1 cellular context compared by ENCODE assay signal in the genomic region with DNA sequence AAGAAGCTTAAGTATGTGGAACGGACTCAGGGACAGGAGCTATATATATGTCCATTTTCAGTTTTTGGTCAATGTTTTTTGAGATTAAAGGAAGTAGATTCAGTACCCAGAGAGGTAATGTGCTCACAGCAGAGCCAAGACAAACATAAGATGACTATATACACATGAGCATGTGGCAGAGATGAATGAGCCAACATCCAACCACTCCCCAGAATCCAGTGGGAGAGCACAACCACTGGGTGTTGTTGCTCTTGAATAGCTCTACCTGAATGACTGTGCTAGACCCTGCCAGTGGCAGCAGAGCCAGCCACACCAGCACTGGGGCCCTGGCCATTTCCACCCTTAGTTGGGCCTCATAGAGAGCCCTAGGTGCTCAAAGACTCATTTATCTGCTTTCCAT.
TF ChIP-seq lines count a peak whose summit lies in the region.

No MANE protein-coding gene starts in this region.

TF ChIP-seq in GM23338, 12 proteins besides CTCF, POLR2A, EP300 and RAD21:
- TF ChIP-seq JUNB (IDR thresholded peaks at IDR 0.05; ENCODE audit: unreplicated experiment) = no peak
- TF ChIP-seq EZH2phosphoT487 (IDR thresholded peaks at IDR 0.05; ENCODE audit: unreplicated experiment) = no peak
- no peak for TF ChIP-seq STAT1 (IDR thresholded peaks at IDR 0.05; ENCODE audit: unreplicated experiment)
- TF ChIP-seq CREB1 (CRISPR knock-in tag; IDR thresholded peaks at IDR 0.05; ENCODE audit: low read depth) = no peak
- TF ChIP-seq, protein P1, sequence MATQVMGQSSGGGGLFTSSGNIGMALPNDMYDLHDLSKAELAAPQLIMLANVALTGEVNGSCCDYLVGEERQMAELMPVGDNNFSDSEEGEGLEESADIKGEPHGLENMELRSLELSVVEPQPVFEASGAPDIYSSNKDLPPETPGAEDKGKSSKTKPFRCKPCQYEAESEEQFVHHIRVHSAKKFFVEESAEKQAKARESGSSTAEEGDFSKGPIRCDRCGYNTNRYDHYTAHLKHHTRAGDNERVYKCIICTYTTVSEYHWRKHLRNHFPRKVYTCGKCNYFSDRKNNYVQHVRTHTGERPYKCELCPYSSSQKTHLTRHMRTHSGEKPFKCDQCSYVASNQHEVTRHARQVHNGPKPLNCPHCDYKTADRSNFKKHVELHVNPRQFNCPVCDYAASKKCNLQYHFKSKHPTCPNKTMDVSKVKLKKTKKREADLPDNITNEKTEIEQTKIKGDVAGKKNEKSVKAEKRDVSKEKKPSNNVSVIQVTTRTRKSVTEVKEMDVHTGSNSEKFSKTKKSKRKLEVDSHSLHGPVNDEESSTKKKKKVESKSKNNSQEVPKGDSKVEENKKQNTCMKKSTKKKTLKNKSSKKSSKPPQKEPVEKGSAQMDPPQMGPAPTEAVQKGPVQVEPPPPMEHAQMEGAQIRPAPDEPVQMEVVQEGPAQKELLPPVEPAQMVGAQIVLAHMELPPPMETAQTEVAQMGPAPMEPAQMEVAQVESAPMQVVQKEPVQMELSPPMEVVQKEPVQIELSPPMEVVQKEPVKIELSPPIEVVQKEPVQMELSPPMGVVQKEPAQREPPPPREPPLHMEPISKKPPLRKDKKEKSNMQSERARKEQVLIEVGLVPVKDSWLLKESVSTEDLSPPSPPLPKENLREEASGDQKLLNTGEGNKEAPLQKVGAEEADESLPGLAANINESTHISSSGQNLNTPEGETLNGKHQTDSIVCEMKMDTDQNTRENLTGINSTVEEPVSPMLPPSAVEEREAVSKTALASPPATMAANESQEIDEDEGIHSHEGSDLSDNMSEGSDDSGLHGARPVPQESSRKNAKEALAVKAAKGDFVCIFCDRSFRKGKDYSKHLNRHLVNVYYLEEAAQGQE (IDR thresholded peaks at IDR 0.05; ENCODE audit: unreplicated experiment) = no peak
- TF ChIP-seq, protein P2, sequence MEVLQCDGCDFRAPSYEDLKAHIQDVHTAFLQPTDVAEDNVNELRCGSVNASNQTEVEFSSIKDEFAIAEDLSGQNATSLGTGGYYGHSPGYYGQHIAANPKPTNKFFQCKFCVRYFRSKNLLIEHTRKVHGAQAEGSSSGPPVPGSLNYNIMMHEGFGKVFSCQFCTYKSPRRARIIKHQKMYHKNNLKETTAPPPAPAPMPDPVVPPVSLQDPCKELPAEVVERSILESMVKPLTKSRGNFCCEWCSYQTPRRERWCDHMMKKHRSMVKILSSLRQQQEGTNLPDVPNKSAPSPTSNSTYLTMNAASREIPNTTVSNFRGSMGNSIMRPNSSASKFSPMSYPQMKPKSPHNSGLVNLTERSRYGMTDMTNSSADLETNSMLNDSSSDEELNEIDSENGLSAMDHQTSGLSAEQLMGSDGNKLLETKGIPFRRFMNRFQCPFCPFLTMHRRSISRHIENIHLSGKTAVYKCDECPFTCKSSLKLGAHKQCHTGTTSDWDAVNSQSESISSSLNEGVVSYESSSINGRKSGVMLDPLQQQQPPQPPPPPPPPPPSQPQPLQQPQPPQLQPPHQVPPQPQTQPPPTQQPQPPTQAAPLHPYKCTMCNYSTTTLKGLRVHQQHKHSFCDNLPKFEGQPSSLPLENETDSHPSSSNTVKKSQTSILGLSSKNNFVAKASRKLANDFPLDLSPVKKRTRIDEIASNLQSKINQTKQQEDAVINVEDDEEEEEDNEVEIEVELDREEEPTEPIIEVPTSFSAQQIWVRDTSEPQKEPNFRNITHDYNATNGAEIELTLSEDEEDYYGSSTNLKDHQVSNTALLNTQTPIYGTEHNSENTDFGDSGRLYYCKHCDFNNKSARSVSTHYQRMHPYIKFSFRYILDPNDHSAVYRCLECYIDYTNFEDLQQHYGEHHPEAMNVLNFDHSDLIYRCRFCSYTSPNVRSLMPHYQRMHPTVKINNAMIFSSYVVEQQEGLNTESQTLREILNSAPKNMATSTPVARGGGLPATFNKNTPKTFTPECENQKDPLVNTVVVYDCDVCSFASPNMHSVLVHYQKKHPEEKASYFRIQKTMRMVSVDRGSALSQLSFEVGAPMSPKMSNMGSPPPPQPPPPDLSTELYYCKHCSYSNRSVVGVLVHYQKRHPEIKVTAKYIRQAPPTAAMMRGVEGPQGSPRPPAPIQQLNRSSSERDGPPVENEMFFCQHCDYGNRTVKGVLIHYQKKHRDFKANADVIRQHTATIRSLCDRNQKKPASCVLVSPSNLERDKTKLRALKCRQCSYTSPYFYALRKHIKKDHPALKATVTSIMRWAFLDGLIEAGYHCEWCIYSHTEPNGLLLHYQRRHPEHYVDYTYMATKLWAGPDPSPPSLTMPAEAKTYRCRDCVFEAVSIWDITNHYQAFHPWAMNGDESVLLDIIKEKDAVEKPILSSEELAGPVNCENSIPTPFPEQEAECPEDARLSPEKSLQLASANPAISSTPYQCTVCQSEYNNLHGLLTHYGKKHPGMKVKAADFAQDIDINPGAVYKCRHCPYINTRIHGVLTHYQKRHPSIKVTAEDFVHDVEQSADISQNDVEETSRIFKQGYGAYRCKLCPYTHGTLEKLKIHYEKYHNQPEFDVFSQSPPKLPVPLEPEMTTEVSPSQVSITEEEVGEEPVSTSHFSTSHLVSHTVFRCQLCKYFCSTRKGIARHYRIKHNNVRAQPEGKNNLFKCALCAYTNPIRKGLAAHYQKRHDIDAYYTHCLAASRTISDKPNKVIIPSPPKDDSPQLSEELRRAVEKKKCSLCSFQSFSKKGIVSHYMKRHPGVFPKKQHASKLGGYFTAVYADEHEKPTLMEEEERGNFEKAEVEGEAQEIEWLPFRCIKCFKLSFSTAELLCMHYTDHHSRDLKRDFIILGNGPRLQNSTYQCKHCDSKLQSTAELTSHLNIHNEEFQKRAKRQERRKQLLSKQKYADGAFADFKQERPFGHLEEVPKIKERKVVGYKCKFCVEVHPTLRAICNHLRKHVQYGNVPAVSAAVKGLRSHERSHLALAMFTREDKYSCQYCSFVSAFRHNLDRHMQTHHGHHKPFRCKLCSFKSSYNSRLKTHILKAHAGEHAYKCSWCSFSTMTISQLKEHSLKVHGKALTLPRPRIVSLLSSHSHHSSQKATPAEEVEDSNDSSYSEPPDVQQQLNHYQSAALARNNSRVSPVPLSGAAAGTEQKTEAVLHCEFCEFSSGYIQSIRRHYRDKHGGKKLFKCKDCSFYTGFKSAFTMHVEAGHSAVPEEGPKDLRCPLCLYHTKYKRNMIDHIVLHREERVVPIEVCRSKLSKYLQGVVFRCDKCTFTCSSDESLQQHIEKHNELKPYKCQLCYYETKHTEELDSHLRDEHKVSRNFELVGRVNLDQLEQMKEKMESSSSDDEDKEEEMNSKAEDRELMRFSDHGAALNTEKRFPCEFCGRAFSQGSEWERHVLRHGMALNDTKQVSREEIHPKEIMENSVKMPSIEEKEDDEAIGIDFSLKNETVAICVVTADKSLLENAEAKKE (CRISPR knock-in tag; IDR thresholded peaks at IDR 0.05) = no peak
- TF ChIP-seq POLR2AphosphoS5 (IDR thresholded peaks at IDR 0.05; ENCODE audit: low read depth) = no peak
- TF ChIP-seq ZNF331 (CRISPR knock-in tag; IDR thresholded peaks at IDR 0.05; ENCODE audit: low read depth) = no peak
- no peak for TF ChIP-seq ZNF114 (CRISPR knock-in tag; IDR thresholded peaks at IDR 0.05)
- no peak for TF ChIP-seq NANOG (IDR thresholded peaks at IDR 0.05; ENCODE audit: borderline replicate concordance)
